In genomic region chr12:2412305-2412643, GRCh38 we compare ENCODE assay signal across 21 cellular contexts.
"Had no signal": no experiment of that assay in that cellular context is flagged by ENCODE, and none has a peak within 500 bp of the region (broad histone marks: within the 10 kb centered on the region; RNA-seq: fewer than 3 reads in every experiment).

No MANE protein-coding gene starts in this region.

- H3K4me2 ChIP-seq: hepatocyte had no signal

- H3K79me2 ChIP-seq: hepatocyte had no signal

- H3K4me1 ChIP-seq: body of pancreas, esophagus squamous epithelium, thyroid gland had no signal

- H3K36me3 ChIP-seq: esophagus squamous epithelium, ovary, thyroid gland, uterus had no signal

- DNase-seq: activated B cell treated with CpG ODN at 0.5 μM for 24 hours; activated CD4-positive, alpha-beta T cell treated with anti-CD3 and anti-CD28 coated beads for 48 hours; activated CD8-positive, alpha-beta T cell treated with anti-CD3 and anti-CD28 coated beads for 36 hours; activated naive CD8-positive, alpha-beta T cell treated with anti-CD3 and anti-CD28 coated beads for 36 hours; activated T-cell treated with anti-CD3 and anti-CD28 coated beads, Interleukin-2, amount 50 U/mL, for 4 hours; amygdala; body of pancreas; caudate nucleus; effector CD4-positive, alpha-beta T cell; esophagus squamous epithelium; left ventricle myocardium superior; nephron progenitor cell; ovary; stimulated activated CD4-positive, alpha-beta T cell treated with anti-CD3 and anti-CD28 coated beads, Interleukin-15, amount 100 ng/mL, for 24 hours; stimulated activated CD4-positive, alpha-beta T cell treated with anti-CD3 and anti-CD28 coated beads, Interleukin-4, amount 100 ng/mL, for 1 hour; stimulated activated naive B cell treated with anti-CD40 and anti-IgM and Interleukin-4, amounts not matched to agents 10 μg/mL and 1 μg/mL and 100 μg/mL, for 72 hours; T-helper 2 cell; thyroid gland; uterus had no signal

- ATAC-seq: activated CD8-positive, alpha-beta T cell treated with anti-CD3 and anti-CD28 coated beads for 36 hours; activated T-cell treated with anti-CD3 and anti-CD28 coated beads, Interleukin-2, amount 50 U/mL, for 4 hours; body of pancreas; left ventricle myocardium superior; stimulated activated naive B cell treated with anti-CD40 and anti-IgM and Interleukin-4, amounts not matched to agents 10 μg/mL and 1 μg/mL and 100 μg/mL, for 72 hours had no signal

- H3K27ac ChIP-seq: body of pancreas, esophagus squamous epithelium, hepatocyte, ovary, skin epidermis, thyroid gland, uterus had no signal

- H3K27me3 ChIP-seq: body of pancreas, esophagus squamous epithelium, hepatocyte, ovary, thyroid gland, uterus had no signal

- H3K4me3 ChIP-seq: body of pancreas, esophagus squamous epithelium, hepatocyte, ovary, skin epidermis, thyroid gland, uterus had no signal
